In the genomic region with DNA sequence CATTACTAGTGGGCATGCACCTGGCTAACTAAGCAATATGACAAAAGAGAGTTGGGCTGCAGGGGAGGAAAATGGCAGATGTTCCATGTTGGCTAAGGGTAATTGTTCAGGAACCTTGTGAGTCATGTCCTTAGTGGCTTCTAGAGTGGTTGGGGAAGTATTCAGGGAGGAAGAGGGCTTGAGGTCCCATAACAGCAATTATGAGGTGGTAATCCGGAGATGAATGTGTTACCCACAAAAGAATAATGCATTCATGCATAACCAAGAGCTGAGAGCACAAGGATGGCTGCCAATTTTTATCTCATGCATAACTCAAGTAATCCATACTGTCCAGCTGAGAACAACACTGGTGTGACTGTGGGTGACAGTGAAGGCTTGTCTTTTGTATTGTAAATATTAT, we compare ENCODE assay signal across 13 cellular contexts. TPM values are rescaled to one million over a fixed set of nuclear protein-coding genes. Genes with fewer than 3 reads are reported as not detected.
A peak's percentile ranks its signal among the peaks of the same experiment; 100 is the strongest.
DNase-seq lines count a peak whose midpoint lies in the region; ATAC-seq and TF ChIP-seq lines count a peak whose summit lies in the region.
"Had no signal": no experiment of that assay in that cellular context is flagged by ENCODE, and none has a peak within 500 bp of the region (broad histone marks: within the 10 kb centered on the region; RNA-seq: fewer than 3 reads in every experiment).

No MANE protein-coding gene starts in this region.

- TF ChIP-seq CTCF in omental fat pad (IDR thresholded peaks at IDR 0.05), result no peak

- H3K36me3 Mint-ChIP-seq in activated T-helper 17 cell treated with anti-CD3 and anti-CD28 coated beads, Interleukin-2, amount 50 U/mL, for 72 hours (ENCODE audit: low read depth), result no peaks in the 10 kb centered on the region
- H3K36me3 Mint-ChIP-seq in T-cell, result no peaks in the 10 kb centered on the region
- H3K36me3 Mint-ChIP-seq: memory B cell had no signal

- no peaks in the 10 kb centered on the region for H3K4me1 Mint-ChIP-seq in activated T-helper 17 cell treated with anti-CD3 and anti-CD28 coated beads, Interleukin-2, amount 50 U/mL, for 72 hours
- no peaks in the 10 kb centered on the region for H3K4me1 Mint-ChIP-seq in T-cell

- ATAC-seq in GM18870 (IDR thresholded peaks at IDR 0.05; ENCODE audit: unreplicated experiment) (peak; percentile 72), omental fat pad (ENCODE audit: low FRiP score) (no peak), T-cell (replicated peaks in 1 of 4) (no peak)
- peak; percentile 21 for ATAC-seq in activated T-helper 17 cell treated with anti-CD3 and anti-CD28 coated beads, Interleukin-2, amount 50 U/mL, for 72 hours (replicated peaks)
- ATAC-seq: esophagus mucosa had no signal

- CTCF ChIA-PET in T-cell (lab: Charles Lee), result no interaction called here

- no peaks in the 10 kb centered on the region for H3K9me3 Mint-ChIP-seq in activated T-helper 17 cell treated with anti-CD3 and anti-CD28 coated beads, Interleukin-2, amount 50 U/mL, for 72 hours
- H3K9me3 Mint-ChIP-seq in T-cell, result no peaks in the 10 kb centered on the region
- H3K9me3 Mint-ChIP-seq: memory B cell had no signal

- no peak overlapping the region for H3K4me3 Mint-ChIP-seq in activated T-helper 17 cell treated with anti-CD3 and anti-CD28 coated beads, Interleukin-2, amount 50 U/mL, for 72 hours
- no peak overlapping the region for H3K4me3 Mint-ChIP-seq in T-cell
- H3K4me3 Mint-ChIP-seq: memory B cell had no signal

- POLR2A ChIA-PET in T-cell (lab: Charles Lee), result no interaction called here

- peaks cover 6% of the 10 kb centered on the region for H3K27me3 Mint-ChIP-seq in activated T-helper 17 cell treated with anti-CD3 and anti-CD28 coated beads, Interleukin-2, amount 50 U/mL, for 72 hours
- peaks cover 0 to 11% of the 10 kb centered on the region in 2 donors for H3K27me3 Mint-ChIP-seq in T-cell

- DNase-seq in NCI-H1092 treated with DMSO at 0.1 percent for 48 hours (lab: John Stamatoyannopoulos, UW) (peak; percentile 79), stromal cell of bone marrow (ENCODE audit: low read depth) (peak; percentile 40), omental fat pad (ENCODE audit: low spot score) (no peak), T-cell (no peak)
- DNase-seq in stimulated activated CD4-positive, alpha-beta T cell treated with anti-CD3 and anti-CD28 coated beads, Interleukin-4, amount 100 ng/mL, for 24 hours, result no peak
- DNase-seq: activated CD4-positive, alpha-beta T cell treated with anti-CD3 and anti-CD28 coated beads for 1 hour; stimulated activated CD4-positive, alpha-beta T cell treated with anti-CD3 and anti-CD28 coated beads, Interleukin-15, amount 100 ng/mL, for 24 hours; substantia nigra had no signal

- H3K27ac Mint-ChIP-seq in activated T-helper 17 cell treated with anti-CD3 and anti-CD28 coated beads, Interleukin-2, amount 50 U/mL, for 72 hours, result no peak overlapping the region
- no peak overlapping the region for H3K27ac Mint-ChIP-seq in T-cell
- H3K27ac Mint-ChIP-seq: memory B cell had no signal

RNA-seq across cellular contexts. Expression of a gene that starts 42.9 kb away (rescaled TPM):
- total RNA-seq in activated T-helper 17 cell treated with anti-CD3 and anti-CD28 coated beads, Interleukin-2, amount 50 U/mL, for 72 hours, result not detected
- not detected for total RNA-seq in omental fat pad
- total RNA-seq in T-cell, result not detected
- total RNA-seq: esophagus mucosa, HT-29 had no signal

Comparison
In these comparisons a context has a peak if more than half of its experiments do, and no peak if none do; other contexts are left out.
1. ATAC-seq: peak in GM18870 (single experiment) and activated T-helper 17 cell treated with anti-CD3 and anti-CD28 coated beads, Interleukin-2, amount 50 U/mL, for 72 hours (single experiment); none in omental fat pad (single experiment) and T-cell (0 of 4).
2. DNase-seq: peak in NCI-H1092 treated with DMSO at 0.1 percent for 48 hours (single experiment) and stromal cell of bone marrow (single experiment); none in omental fat pad (single experiment), stimulated activated CD4-positive, alpha-beta T cell treated with anti-CD3 and anti-CD28 coated beads, Interleukin-4, amount 100 ng/mL, for 24 hours (single experiment) and T-cell (0 of 34).